21 cellular contexts compared by ENCODE assay signal in genomic region chr11:114614127-114614720, GRCh38. TPM values are rescaled to one million over a fixed set of nuclear protein-coding genes. Genes with fewer than 3 reads are reported as not detected.
DNase-seq lines count a peak whose midpoint lies in the region; ATAC-seq, FAIRE-seq and TF ChIP-seq lines count a peak whose summit lies in the region.
"Had no signal": no experiment of that assay in that cellular context is flagged by ENCODE, and none has a peak within 500 bp of the region (broad histone marks: within the 10 kb centered on the region; RNA-seq: fewer than 3 reads in every experiment).

No MANE protein-coding gene starts in this region.

- H3K27ac Mint-ChIP-seq in osteocyte (ENCODE audit: unreplicated experiment), result no peak overlapping the region
- H3K27ac Mint-ChIP-seq: CD8-positive, alpha-beta T cell; IgD-negative memory B cell had no signal

- no peak overlapping the region for H3K27ac ChIP-seq in psoas muscle
- H3K27ac ChIP-seq: A549, C4-2B had no signal

- no peak overlapping the region for H3K4me3 ChIP-seq in psoas muscle
- H3K4me3 ChIP-seq: A549, HAP-1 had no signal

- peaks cover 17% of the 10 kb centered on the region for H3K9me3 Mint-ChIP-seq in osteocyte (ENCODE audit: unreplicated experiment)
- H3K9me3 Mint-ChIP-seq: IgD-negative memory B cell had no signal

- no peaks in the 10 kb centered on the region for H3K27me3 Mint-ChIP-seq in osteocyte (ENCODE audit: unreplicated experiment)
- H3K27me3 Mint-ChIP-seq: IgD-negative memory B cell had no signal

- peak; percentile 25 for ATAC-seq in GM18498 (IDR thresholded peaks at IDR 0.05; ENCODE audit: unreplicated experiment)
- ATAC-seq in HG03432 (IDR thresholded peaks at IDR 0.05; ENCODE audit: unreplicated experiment), result peak; percentile 22
- ATAC-seq in psoas muscle, result no peak
- ATAC-seq: A549; CD8-positive, alpha-beta T cell had no signal

- 87 to 93% (median 92%) methylated on average over 11 of the region's 11 CpGs for WGBS in psoas muscle, 3 donors

- no peak for DNase-seq in GM19239 (ENCODE audit: insufficient read length, low spot score)
- DNase-seq in osteocyte (ENCODE audit: extremely low spot score, unreplicated experiment), result peak; percentile 42
- DNase-seq in amniotic stem cell (lab: John Stamatoyannopoulos, UW), result no peak
- DNase-seq in psoas muscle, result no peak
- DNase-seq in hypothalamus (lab: John Stamatoyannopoulos, UW), result no peak
- DNase-seq in NCI-H2227 (lab: John Stamatoyannopoulos, UW; ENCODE audit: unreplicated experiment), result no peak
- DNase-seq: BE2C; CD8-positive, alpha-beta T cell; COR-L47; KG1 had no signal

- H3K36me3 ChIP-seq in psoas muscle (ENCODE audit: insufficient read depth in 1 of 2, low read depth in 1 of 2), result no peaks in the 10 kb centered on the region
- H3K36me3 ChIP-seq: BE2C, HAP-1 had no signal

- no peaks in the 10 kb centered on the region for H3K4me1 Mint-ChIP-seq in osteocyte (ENCODE audit: unreplicated experiment)
- H3K4me1 Mint-ChIP-seq: IgD-negative memory B cell had no signal

- no peaks in the 10 kb centered on the region for H3K9me3 ChIP-seq in psoas muscle
- H3K9me3 ChIP-seq: A549, HAP-1 had no signal

- H3K4me1 ChIP-seq in psoas muscle, result no peaks in the 10 kb centered on the region
- H3K4me1 ChIP-seq: A549, BE2C, HAP-1 had no signal

- FAIRE-seq in GM19239 (lab: Jason Lieb, UNC), result peak; percentile 88
- FAIRE-seq: A549, D721Med, H1 had no signal

- H3K27me3 ChIP-seq in psoas muscle (ENCODE audit: insufficient read depth in 3 of 3, low read length in 2 of 3), result no peaks in the 10 kb centered on the region
- H3K27me3 ChIP-seq: BE2C had no signal

- no peak for TF ChIP-seq CTCF in osteocyte (IDR thresholded peaks at IDR 0.05)
- TF ChIP-seq CTCF in psoas muscle (IDR thresholded peaks at IDR 0.05), result no peak

- no peaks in the 10 kb centered on the region for H3K36me3 Mint-ChIP-seq in osteocyte (ENCODE audit: unreplicated experiment)
- H3K36me3 Mint-ChIP-seq: CD8-positive, alpha-beta T cell; IgD-negative memory B cell had no signal

- no peak overlapping the region for H3K4me3 Mint-ChIP-seq in osteocyte (ENCODE audit: unreplicated experiment)
- H3K4me3 Mint-ChIP-seq: CD8-positive, alpha-beta T cell; IgD-negative memory B cell had no signal

- intact Hi-C loops in psoas muscle (cut with DNase I), result loop anchor here in 1 of 2 donors (10.0 kb wide), 1 partner anchor 269 kb away; no protein-coding TSS in a partner anchor

RNA-seq across cellular contexts. Expression of gene NXPE4, which starts 18.6 kb away (rescaled TPM):
- total RNA-seq in osteocyte (not detected in 2 replicates), psoas muscle (not detected)
- polyA plus RNA-seq in psoas muscle, result not detected
- total RNA-seq: CD8-positive, alpha-beta T cell; H1; HT1080; LHCN-M2 had no signal
- polyA plus RNA-seq: A549, AG04450, H1, IgD-negative memory B cell had no signal

RNA-seq across cellular contexts. Expression of gene NXPE1, which starts 54.5 kb away (rescaled TPM):
- total RNA-seq in osteocyte (not detected in 2 replicates), psoas muscle (under 1 TPM in 2 of 4 donors, not detected in 2; 0.24 to 0.39 TPM)
- polyA plus RNA-seq in psoas muscle, result under 1 TPM in 2 of 3 donors, not detected in 1; 0.08 to 0.15 TPM
- total RNA-seq: CD8-positive, alpha-beta T cell; H1; HT1080; LHCN-M2 had no signal
- polyA plus RNA-seq: A549, AG04450, H1, IgD-negative memory B cell had no signal

Comparison
In these comparisons a context has a peak if more than half of its experiments do, and no peak if none do; other contexts are left out.
1. ATAC-seq: peak in GM18498 (single experiment) and HG03432 (single experiment); none in psoas muscle (0 of 4).